ENCODE assay signal across 26 cellular contexts in the genomic region with DNA sequence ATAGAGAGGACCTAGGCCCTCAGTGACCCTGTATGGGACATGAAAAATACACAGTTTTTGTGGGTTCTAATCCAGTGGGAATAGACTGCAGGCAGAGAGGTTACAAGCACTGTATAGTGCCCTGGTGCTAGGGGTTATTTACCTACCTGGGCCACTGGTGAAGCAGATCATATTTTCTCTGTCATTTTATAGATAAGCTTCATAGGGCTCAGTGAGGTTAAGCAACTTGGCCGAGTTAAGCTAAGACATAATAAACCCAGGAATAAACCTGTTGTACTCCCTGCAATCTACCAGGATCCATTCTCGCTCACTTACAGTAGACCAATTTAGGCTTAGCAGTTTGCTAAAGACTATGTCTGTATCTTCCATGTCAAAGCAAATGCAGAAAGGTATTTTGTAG.
"Had no signal": no experiment of that assay in that cellular context is flagged by ENCODE, and none has a peak within 500 bp of the region (broad histone marks: within the 10 kb centered on the region; RNA-seq: fewer than 3 reads in every experiment).

No MANE protein-coding gene starts in this region.

- H3K4me1 Mint-ChIP-seq: endodermal cell; immature natural killer cell; mesothelial cell of epicardium; naive thymus-derived CD4-positive, alpha-beta T cell had no signal

- ATAC-seq: effector memory CD8-positive, alpha-beta T cell; esophagus mucosa; gastrocnemius medialis; heart right ventricle; left lung; left ventricle myocardium superior; lower lobe of right lung; naive thymus-derived CD4-positive, alpha-beta T cell had no signal

- H3K36me3 ChIP-seq: esophagus squamous epithelium, gastrocnemius medialis, heart right ventricle, left lung, lower lobe of right lung had no signal

- H3K27me3 ChIP-seq: esophagus squamous epithelium, gastrocnemius medialis, heart right ventricle, left lung had no signal

- DNase-seq: cortex of kidney; effector CD8-positive, alpha-beta T cell; effector memory CD8-positive, alpha-beta T cell; endodermal cell; erythroblast; esophagus squamous epithelium; foreskin fibroblast; foreskin melanocyte; gastrocnemius medialis; glutamatergic neuron; head of caudate nucleus; heart right ventricle; hypothalamus; immature natural killer cell; islet precursor cell; kidney; kidney glomerular epithelial cell; left lung; left ventricle myocardium superior; lower lobe of right lung; mesenchymal stem cell; naive thymus-derived CD4-positive, alpha-beta T cell had no signal

- H3K27ac Mint-ChIP-seq: dendritic cell treated with granulocyte-macrophage colony-stimulating factor and Interleukin-4, amounts not matched to agents 40 ng/mL and 50 ng/mL, for 4 days; effector memory CD8-positive, alpha-beta T cell; endodermal cell; immature natural killer cell; mesothelial cell of epicardium; naive thymus-derived CD4-positive, alpha-beta T cell had no signal

- H3K4me3 ChIP-seq: esophagus squamous epithelium, gastrocnemius medialis, heart right ventricle, left lung, lower lobe of right lung had no signal

- H3K4me1 ChIP-seq: esophagus squamous epithelium, gastrocnemius medialis, heart right ventricle, left lung, lower lobe of right lung had no signal

- H3K27ac ChIP-seq: epithelial cell of prostate, esophagus squamous epithelium, gastrocnemius medialis, heart right ventricle, left lung, lower lobe of right lung had no signal

- H3K9me3 Mint-ChIP-seq: endodermal cell, mesothelial cell of epicardium had no signal

- H3K9me3 ChIP-seq: esophagus squamous epithelium, gastrocnemius medialis, left lung, lower lobe of right lung had no signal

- H3K36me3 Mint-ChIP-seq: immature natural killer cell; mesothelial cell of epicardium; naive thymus-derived CD4-positive, alpha-beta T cell had no signal

- H3K27me3 Mint-ChIP-seq: dendritic cell treated with granulocyte-macrophage colony-stimulating factor and Interleukin-4, amounts not matched to agents 40 ng/mL and 50 ng/mL, for 4 days; effector memory CD8-positive, alpha-beta T cell; naive thymus-derived CD4-positive, alpha-beta T cell had no signal

- H3K4me3 Mint-ChIP-seq: dendritic cell treated with granulocyte-macrophage colony-stimulating factor and Interleukin-4, amounts not matched to agents 40 ng/mL and 50 ng/mL, for 4 days; effector memory CD8-positive, alpha-beta T cell; endodermal cell; immature natural killer cell; mesothelial cell of epicardium; naive thymus-derived CD4-positive, alpha-beta T cell had no signal
